ENCODE assay signal across 1 cellular context in the genomic region with DNA sequence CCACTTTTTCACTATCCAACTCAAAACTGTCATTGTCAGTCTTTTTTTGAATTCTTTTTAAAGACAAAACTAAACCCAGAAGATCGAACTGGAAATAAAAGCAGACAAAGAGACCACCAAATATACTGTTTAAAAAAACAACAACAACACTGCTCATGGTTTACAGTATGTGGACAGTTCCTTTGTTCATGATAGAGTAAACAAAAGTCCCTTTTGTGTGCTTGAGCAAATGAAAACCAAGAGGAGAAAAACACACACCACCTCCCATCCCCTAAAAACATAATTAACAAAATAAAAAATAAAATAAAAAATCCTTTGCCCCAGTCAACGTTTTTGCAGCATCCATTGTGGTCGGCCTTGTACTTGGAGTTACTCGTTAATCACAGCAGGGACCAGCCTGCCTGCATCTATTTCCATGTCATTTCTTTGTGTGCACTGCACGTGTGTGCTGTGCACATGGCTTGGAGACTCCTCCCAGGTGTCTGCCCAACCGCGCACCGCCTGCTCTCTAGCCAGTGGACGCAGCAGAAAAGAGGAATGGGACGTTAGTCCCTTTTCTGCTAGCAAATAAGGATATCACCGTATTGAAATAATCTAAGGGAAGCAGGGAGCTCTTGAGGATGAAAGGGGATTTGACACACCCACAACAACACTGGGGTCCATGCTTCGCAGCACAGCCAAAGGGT.
A peak's percentile ranks its signal among the peaks of the same experiment; 100 is the strongest.
TF ChIP-seq lines count a peak whose summit lies in the region.

No MANE protein-coding gene starts in this region.

TF ChIP-seq in K562, 482 proteins besides CTCF, POLR2A, EP300 and RAD21:
- TF ChIP-seq PHF21A (IDR thresholded peaks at IDR 0.05; ENCODE audit: borderline replicate concordance, low read depth) = no peak
- TF ChIP-seq BHLHE40 (IDR thresholded peaks at IDR 0.05; ENCODE audit: low read length) = 0 out of 2 replicates have a peak, but pooled peaks have one; percentile 9
